In the genomic region with DNA sequence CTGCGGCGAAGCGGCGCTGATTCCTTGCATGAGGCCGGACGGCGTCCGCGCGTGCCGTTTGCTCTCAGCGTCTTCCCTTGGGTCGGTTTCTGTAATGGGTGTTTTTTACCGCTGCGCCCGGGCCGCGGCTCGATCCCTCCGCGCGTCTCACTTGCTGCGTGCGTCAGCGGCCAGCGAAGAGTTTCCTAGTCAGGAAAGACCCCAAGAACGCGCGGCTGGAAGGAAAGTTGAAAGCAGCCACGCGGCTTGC, we compare ENCODE assay signal across 9 cellular contexts.
DNase-seq lines count a peak whose midpoint lies in the region; ATAC-seq and TF ChIP-seq lines count a peak whose summit lies in the region.
"Had no signal": no experiment of that assay in that cellular context is flagged by ENCODE, and none has a peak within 500 bp of the region (broad histone marks: within the 10 kb centered on the region; RNA-seq: fewer than 3 reads in every experiment).

No MANE protein-coding gene starts in this region.

- H3K9me3 ChIP-seq in SJCRH30 (replicated peaks), result no peaks in the 10 kb centered on the region
- H3K9me3 ChIP-seq in ascending aorta, result no peaks in the 10 kb centered on the region
- peaks cover 5% of the 10 kb centered on the region for H3K9me3 ChIP-seq in iPS-18c (ENCODE audit: control insufficient read depth, insufficient read depth, low read length)

- DNase-seq in DMS 273 (lab: John Stamatoyannopoulos, UW; ENCODE audit: unreplicated experiment) (peak; percentile 81), DMS 273 treated with DMSO at 0.1 percent for 48 hours (lab: John Stamatoyannopoulos, UW) (no peak), SJCRH30 (peak; percentile 67 to 73), ascending aorta (ENCODE audit: low spot score in 2 of 2) (peak in 1 of 2 donors; percentile 77), GF-D8 (lab: John Stamatoyannopoulos, UW) (no peak)
- DNase-seq in stimulated activated CD4-positive, alpha-beta T cell treated with anti-CD3 and anti-CD28 coated beads, Interleukin-12 subunit alpha, Interleukin-12 subunit beta, amount 100 ng/mL, for 4 hours, result peak; percentile 60

- H3K4me3 ChIP-seq in SJCRH30, result peak overlapping the region; percentile 84
- peak overlapping the region; percentile 77 to 85 for H3K4me3 ChIP-seq in ascending aorta
- peak overlapping the region; percentile 62 for H3K4me3 ChIP-seq in iPS-18c (ENCODE audit: insufficient read depth, low read depth, low read length)

- H3K4me1 ChIP-seq in SJCRH30 (no peaks in the 10 kb centered on the region), ascending aorta (peaks cover 4 to 24% of the 10 kb centered on the region in 2 donors)

- intact Hi-C loops in ascending aorta (cut with DNase I), result loop anchor here (2.0 to 10.0 kb wide), 8 partner anchors 82 to 1433 kb away; a partner anchor contains a TSS

- no peak for TF ChIP-seq CTCF in ascending aorta (IDR thresholded peaks at IDR 0.05)

- H3K36me3 ChIP-seq in SJCRH30, result peaks cover 8% of the 10 kb centered on the region
- H3K36me3 ChIP-seq in ascending aorta, result no peaks in the 10 kb centered on the region

- H3K27me3 ChIP-seq in SJCRH30 (no peaks in the 10 kb centered on the region), ascending aorta (peaks cover 4% of the 10 kb centered on the region)

- H3K27ac ChIP-seq in SJCRH30, result peak overlapping the region; percentile 93
- H3K27ac ChIP-seq in ascending aorta, result peak overlapping the region; percentile 86 to 94
- H3K27ac ChIP-seq: 22Rv1 had no signal

- ATAC-seq in HG03342 (IDR thresholded peaks at IDR 0.05; ENCODE audit: unreplicated experiment), result peak; percentile 10

Comparison
In these comparisons a context has a peak if more than half of its experiments do, and no peak if none do; other contexts are left out.
1. DNase-seq: peak in DMS 273 (single experiment), SJCRH30 (2 of 2) and stimulated activated CD4-positive, alpha-beta T cell treated with anti-CD3 and anti-CD28 coated beads, Interleukin-12 subunit alpha, Interleukin-12 subunit beta, amount 100 ng/mL, for 4 hours (single experiment); none in DMS 273 treated with DMSO at 0.1 percent for 48 hours (single experiment) and GF-D8 (single experiment).
2. Peak in every context shown above with its lines, with median percentiles within 50 percentile points of each other: H3K4me3 ChIP-seq.